1 cellular context compared by ENCODE assay signal in the genomic region with DNA sequence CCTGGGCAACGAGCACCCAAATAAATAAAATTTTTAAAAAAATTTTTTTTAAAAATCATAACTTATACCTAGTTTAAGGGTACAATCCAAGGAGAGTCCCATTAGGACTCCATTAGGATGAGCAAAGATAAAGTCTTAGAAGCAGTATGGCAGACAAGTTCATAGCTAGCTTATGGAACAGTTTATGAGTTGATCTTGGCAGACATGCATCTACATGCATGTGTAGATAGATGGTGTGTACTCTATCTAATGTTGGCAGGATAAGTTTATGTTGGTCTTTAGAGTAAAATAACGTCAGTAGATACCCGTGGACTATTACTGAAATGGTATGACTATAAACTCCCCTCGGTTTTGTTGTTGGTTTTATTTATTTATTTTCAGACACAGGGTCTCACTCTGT.
TF ChIP-seq lines count a peak whose summit lies in the region.

No MANE protein-coding gene starts in this region.

TF ChIP-seq in IMR-90, 13 proteins besides CTCF, POLR2A, EP300 and RAD21:
- TF ChIP-seq ELK1 (IDR thresholded peaks at IDR 0.05; ENCODE audit: borderline replicate concordance, low read depth, low read length) (no peak), NFE2L2 (IDR thresholded peaks at IDR 0.05; ENCODE audit: low read depth, low read length) (no peak), CHD1 (IDR thresholded peaks at IDR 0.05; ENCODE audit: low read depth, low read length) (no peak), FOS (IDR thresholded peaks at IDR 0.05; ENCODE audit: low read depth, low read length) (no peak), RCOR1 (IDR thresholded peaks at IDR 0.05; ENCODE audit: insufficient replicate concordance, low read length) (no peak), RFX5 (IDR thresholded peaks at IDR 0.05; ENCODE audit: low read depth, low read length) (no peak), BHLHE40 (IDR thresholded peaks at IDR 0.05; ENCODE audit: low read depth, low read length) (no peak), SMC3 (IDR thresholded peaks at IDR 0.05; ENCODE audit: low read depth, low read length) (no peak), USF2 (IDR thresholded peaks at IDR 0.05; ENCODE audit: low read depth, low read length) (no peak), MAZ (IDR thresholded peaks at IDR 0.05; ENCODE audit: borderline replicate concordance, low read depth, low read length) (no peak), MXI1 (IDR thresholded peaks at IDR 0.05; ENCODE audit: borderline replicate concordance, low read depth, low read length) (no peak), MAFK (IDR thresholded peaks at IDR 0.05; ENCODE audit: low read depth, low read length) (no peak), CEBPB (IDR thresholded peaks at IDR 0.05; ENCODE audit: low read depth, low read length) (no peak)
